Comparison of ENCODE assay signal across 8 cellular contexts in genomic region chr17:42274812-42275526, GRCh38. TPM values are rescaled to one million over a fixed set of nuclear protein-coding genes. Genes with fewer than 3 reads are reported as not detected.
DNase-seq lines count a peak whose midpoint lies in the region; ATAC-seq and TF ChIP-seq lines count a peak whose summit lies in the region.

No MANE protein-coding gene starts in this region.

- no peaks in the 10 kb centered on the region for H3K9me2 ChIP-seq in GM23338 (ENCODE audit: insufficient read depth)

- CTCF ChIA-PET in WTC11 (lab: Charles Lee) = interaction anchor here (0.6 to 2.2 kb wide), 7 partner anchors 10 to 153 kb away, joined by 3 to 19 read pairs (median 4); partner anchors contain the start of genes HSPB9 and STAT3

- peak overlapping the region; percentile 87 for H3K4me3 Mint-ChIP-seq in GM23338
- peak overlapping the region; percentile 86 for H3K4me3 Mint-ChIP-seq in WTC11
- H3K4me3 Mint-ChIP-seq in glutamatergic neuron (ENCODE audit: unreplicated experiment) = peak overlapping the region; percentile 97

- no peaks in the 10 kb centered on the region for H3K36me3 ChIP-seq in GM23338 (ENCODE audit: insufficient read depth)
- H3K36me3 ChIP-seq in skeletal muscle satellite cell (ENCODE audit: insufficient read depth, low read length) = no peaks in the 10 kb centered on the region

- H3K27me3 Mint-ChIP-seq in GM23338 (ENCODE audit: insufficient read depth, low read depth, poor library complexity) = peaks cover 12% of the 10 kb centered on the region
- peaks cover 6% of the 10 kb centered on the region for H3K27me3 Mint-ChIP-seq in WTC11 (ENCODE audit: low read depth)
- H3K27me3 Mint-ChIP-seq in glutamatergic neuron (ENCODE audit: unreplicated experiment) = peaks cover 16% of the 10 kb centered on the region

- TF ChIP-seq CTCF in GM23338 (conservative IDR thresholded peaks at IDR 0.05; ENCODE audit: low read depth in 2 of 2) (no peak), WTC11 (IDR thresholded peaks at IDR 0.05) (no peak), glutamatergic neuron (IDR thresholded peaks at IDR 0.05; ENCODE audit: partially characterized antibody, unreplicated experiment) (no peak)

- H3K27ac Mint-ChIP-seq in GM23338 (peak overlapping the region; percentile 76), WTC11 (peak overlapping the region; percentile 72), glutamatergic neuron (ENCODE audit: unreplicated experiment) (peak overlapping the region; percentile 93)

- H3K4me3 ChIP-seq in GM23338 = peak overlapping the region; percentile 87
- peak overlapping the region; percentile 87 for H3K4me3 ChIP-seq in skeletal muscle satellite cell (ENCODE audit: low read length)

- H3K4me1 Mint-ChIP-seq in GM23338 (peaks cover 46% of the 10 kb centered on the region), WTC11 (peaks cover 55% of the 10 kb centered on the region), glutamatergic neuron (ENCODE audit: low read depth, unreplicated experiment) (peaks cover 24% of the 10 kb centered on the region)

- H3K9me3 Mint-ChIP-seq in GM23338 (no peaks in the 10 kb centered on the region; the same call in 2 of the 3 replicates), WTC11 (no peaks in the 10 kb centered on the region), glutamatergic neuron (ENCODE audit: unreplicated experiment) (peaks cover 8% of the 10 kb centered on the region)

- H3F3A ChIP-seq in GM23338 (replicated peaks; ENCODE audit: low read depth) = peaks cover 12% of the 10 kb centered on the region; the same call in 1 of the 2 replicates

- POLR2A ChIA-PET in WTC11 (lab: Charles Lee) = interaction anchor here (0.8 kb wide), 1 partner anchor 53 kb away, joined by 3 read pairs; no protein-coding TSS in a partner anchor

- no peaks in the 10 kb centered on the region for H3K36me3 Mint-ChIP-seq in GM23338 (ENCODE audit: low read depth)
- H3K36me3 Mint-ChIP-seq in WTC11 = no peaks in the 10 kb centered on the region
- H3K36me3 Mint-ChIP-seq in glutamatergic neuron (ENCODE audit: unreplicated experiment) = peaks cover 4% of the 10 kb centered on the region

- no peak for DNase-seq in GM23338 (ENCODE audit: low spot score)
- no peak for DNase-seq in WTC11 (ENCODE audit: low spot score)
- no peak for DNase-seq in glutamatergic neuron
- no peak for DNase-seq in activated gamma-delta T cell treated with Interleukin-2 at 50 U/mL for 16 hours
- no peak for DNase-seq in iPS-NIHi11 (ENCODE audit: low spot score)
- no peak for DNase-seq in activated CD8-positive, alpha-beta memory T cell treated with anti-CD3 and anti-CD28 coated beads, Interleukin-2, amount 50 U/mL, for 4 hours
- DNase-seq in NCI-H226 = no peak

- peaks cover 54% of the 10 kb centered on the region for H3K79me2 ChIP-seq in GM23338 (replicated peaks; ENCODE audit: insufficient read depth)

- H3K27ac ChIP-seq in GM23338 (ENCODE audit: low read depth) = peak overlapping the region; percentile 46

- H3K4me2 ChIP-seq in GM23338 (peak overlapping the region; percentile 98), skeletal muscle satellite cell (ENCODE audit: low read length) (peak overlapping the region; percentile 98)

- no peaks in the 10 kb centered on the region for H3K9me3 ChIP-seq in skeletal muscle satellite cell (replicated peaks; ENCODE audit: low read length)

- peak overlapping the region; percentile 87 for H3K9ac ChIP-seq in skeletal muscle satellite cell (ENCODE audit: low read depth, low read length)

- H3K4me1 ChIP-seq in GM23338 (ENCODE audit: insufficient read depth) (peaks cover 53% of the 10 kb centered on the region), skeletal muscle satellite cell (ENCODE audit: control insufficient read depth, insufficient read depth, low read length) (peaks cover 30% of the 10 kb centered on the region)

- H2AFZ ChIP-seq in GM23338 = peak overlapping the region; percentile 87

- peaks cover 11% of the 10 kb centered on the region for H3K27me3 ChIP-seq in GM23338 (ENCODE audit: insufficient read depth)
- no peaks in the 10 kb centered on the region for H3K27me3 ChIP-seq in skeletal muscle satellite cell (ENCODE audit: control insufficient read depth, insufficient read depth, low read length)

- H4K20me1 ChIP-seq in GM23338 (replicated peaks; ENCODE audit: insufficient read depth) = peaks cover 5% of the 10 kb centered on the region; the same call in 1 of the 2 replicates

- ATAC-seq in GM23338 (peak; percentile 15; the same call in 1 of the 3 replicates), WTC11 (no peak)

TF ChIP-seq in GM23338, 12 proteins besides CTCF, POLR2A, EP300 and RAD21:
- TF ChIP-seq POLR2AphosphoS5 (IDR thresholded peaks at IDR 0.05; ENCODE audit: low read depth) = 0 out of 2 replicates have a peak, but pooled peaks have one; percentile 14
- no peak for TF ChIP-seq EZH2phosphoT487 (IDR thresholded peaks at IDR 0.05; ENCODE audit: unreplicated experiment)
- no peak for TF ChIP-seq REST (IDR thresholded peaks at IDR 0.05; ENCODE audit: unreplicated experiment)

TF ChIP-seq in WTC11, 78 proteins besides CTCF, POLR2A, EP300 and RAD21:
- no peak for TF ChIP-seq ETV6 (CRISPR knock-in tag; IDR thresholded peaks at IDR 0.05)
- no peak for TF ChIP-seq NR2C2 (CRISPR knock-in tag; IDR thresholded peaks at IDR 0.05)
- no peak for TF ChIP-seq ZMAT4 (CRISPR knock-in tag; IDR thresholded peaks at IDR 0.05)
- no peak for TF ChIP-seq ZNF219 (CRISPR knock-in tag; IDR thresholded peaks at IDR 0.05; ENCODE audit: borderline replicate concordance)
- TF ChIP-seq AR (CRISPR knock-in tag; IDR thresholded peaks at IDR 0.05) = no peak
- TF ChIP-seq GTF2I (CRISPR knock-in tag; conservative IDR thresholded peaks at IDR 0.05) = no peak
- TF ChIP-seq GABPB1 (CRISPR knock-in tag; IDR thresholded peaks at IDR 0.05) = peak; percentile 23; the same call in 1 of the 2 replicates
- no peak for TF ChIP-seq SMAD4 (CRISPR knock-in tag; IDR thresholded peaks at IDR 0.05)

RNA-seq across cellular contexts. Expression of gene STAT5B, which starts 1.2 kb away (rescaled TPM):
- total RNA-seq in GM23338 (2014; rRNA removed; shearing (Covaris generic)) = 47.1 and 60.5 TPM in 2 replicates
- polyA plus RNA-seq in GM23338 (2016; fragmentation: Nextera tagmentation; extraction: Ambion mirVana) = 13.9 and 14.3 TPM in 2 replicates
- total RNA-seq in WTC11 (2021) = 36.4 to 42.2 TPM (median 37.9 TPM) in 3 replicates
- 31.9 TPM for total RNA-seq in glutamatergic neuron (ENCODE audit: unreplicated experiment)
- 15.2 and 19.0 TPM in 2 replicates for total RNA-seq in skeletal muscle satellite cell (2012; rRNA removed)

RNA-seq across cellular contexts. Expression of gene STAT5A, which starts 13.3 kb away (rescaled TPM):
- total RNA-seq in GM23338 (2014; rRNA removed; shearing (Covaris generic)) = 14.6 and 18.1 TPM in 2 replicates
- polyA plus RNA-seq in GM23338 (2016; fragmentation: Nextera tagmentation; extraction: Ambion mirVana) = 2.3 and 2.4 TPM in 2 replicates
- 6.6 to 10.9 TPM (median 9.7 TPM) in 3 replicates for total RNA-seq in WTC11 (2021)
- 3.4 TPM for total RNA-seq in glutamatergic neuron (ENCODE audit: unreplicated experiment)
- total RNA-seq in skeletal muscle satellite cell (2012; rRNA removed) = 4.6 and 4.8 TPM in 2 replicates
